1 cellular context compared by ENCODE assay signal in genomic region chr12:102939670-102940222, GRCh38.
TF ChIP-seq lines count a peak whose summit lies in the region.

No MANE protein-coding gene starts in this region.

TF ChIP-seq in H1, 55 proteins besides CTCF, POLR2A, EP300 and RAD21:
- TF ChIP-seq, protein P1, sequence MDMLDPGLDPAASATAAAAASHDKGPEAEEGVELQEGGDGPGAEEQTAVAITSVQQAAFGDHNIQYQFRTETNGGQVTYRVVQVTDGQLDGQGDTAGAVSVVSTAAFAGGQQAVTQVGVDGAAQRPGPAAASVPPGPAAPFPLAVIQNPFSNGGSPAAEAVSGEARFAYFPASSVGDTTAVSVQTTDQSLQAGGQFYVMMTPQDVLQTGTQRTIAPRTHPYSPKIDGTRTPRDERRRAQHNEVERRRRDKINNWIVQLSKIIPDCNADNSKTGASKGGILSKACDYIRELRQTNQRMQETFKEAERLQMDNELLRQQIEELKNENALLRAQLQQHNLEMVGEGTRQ (IDR thresholded peaks at IDR 0.05; ENCODE audit: low read length), result no peak
- no peak for TF ChIP-seq SP4 (IDR thresholded peaks at IDR 0.05; ENCODE audit: low read length)
- no peak for TF ChIP-seq BACH1 (IDR thresholded peaks at IDR 0.05; ENCODE audit: low read length)
- no peak for TF ChIP-seq ZNF274 (IDR thresholded peaks at IDR 0.05; ENCODE audit: borderline replicate concordance, extremely low read depth, low read length)
